ENCODE assay signal across 8 cellular contexts in the genomic region with DNA sequence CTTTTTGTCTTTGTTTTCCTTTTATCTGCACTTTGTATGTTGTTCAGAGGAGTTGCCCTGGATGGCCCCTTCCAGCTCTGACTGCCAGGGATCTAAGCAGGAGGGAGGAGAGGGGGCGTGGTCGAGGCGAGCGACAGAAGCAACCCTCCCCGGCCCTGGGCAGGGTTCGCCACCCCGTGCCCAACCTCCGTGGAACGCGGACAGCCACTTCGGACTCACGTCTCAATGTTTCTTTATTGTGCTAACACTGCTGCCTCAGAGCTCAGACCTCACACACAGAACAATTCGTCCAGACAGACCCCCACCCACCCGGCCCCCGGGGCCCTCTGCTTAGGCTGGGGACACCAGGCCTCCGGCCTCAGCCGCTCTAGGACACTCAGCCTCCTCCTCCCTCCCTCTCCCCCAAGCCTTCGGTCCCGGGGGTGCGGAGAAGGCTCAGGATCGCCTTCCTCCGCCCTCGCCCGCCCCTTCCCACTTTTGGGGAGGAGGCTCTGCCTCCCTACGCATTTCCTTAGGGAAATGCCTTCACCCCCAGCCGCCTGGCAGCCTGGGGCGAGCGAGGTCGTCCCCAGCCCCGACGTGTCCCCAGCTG. TPM values are rescaled to one million over a fixed set of nuclear protein-coding genes. Genes with fewer than 3 reads are reported as not detected.
A peak's percentile ranks its signal among the peaks of the same experiment; 100 is the strongest.
DNase-seq lines count a peak whose midpoint lies in the region; ATAC-seq and TF ChIP-seq lines count a peak whose summit lies in the region.

No MANE protein-coding gene starts in this region.

- H3K9me3 ChIP-seq in MG63 (no peaks in the 10 kb centered on the region), upper lobe of left lung (no peaks in the 10 kb centered on the region)

- H3K27me3 ChIP-seq in MG63 (no peaks in the 10 kb centered on the region), upper lobe of left lung (no peaks in the 10 kb centered on the region)

- no peak for TF ChIP-seq CTCF in upper lobe of left lung (IDR thresholded peaks at IDR 0.05)

- DNase-seq in NCI-H1436 (lab: John Stamatoyannopoulos, UW) = peak; percentile 41
- no peak for DNase-seq in NCI-H1436 treated with DMSO at 0.1 percent for 48 hours (lab: John Stamatoyannopoulos, UW)
- peak; percentile 84 for DNase-seq in MG63
- peak; percentile 43 to 53 for DNase-seq in activated T-cell treated with anti-CD3 and anti-CD28 coated beads, Interleukin-2, amount 50 U/mL, for 48 hours
- peak; percentile 57 for DNase-seq in fibroblast of peridontal ligament (ENCODE audit: extremely low read depth)
- DNase-seq in myocyte (ENCODE audit: low read depth) = peak; percentile 76
- peak; percentile 86 to 90 for DNase-seq in upper lobe of left lung
- DNase-seq in amniotic stem cell (lab: John Stamatoyannopoulos, UW) = no peak

- H3K4me1 ChIP-seq in upper lobe of left lung = peaks cover 14 to 22% (median 19%) of the 10 kb centered on the region in 4 donors

- H3K36me3 ChIP-seq in MG63 (no peaks in the 10 kb centered on the region), upper lobe of left lung (no peaks in the 10 kb centered on the region)

- TF ChIP-seq POLR2A in upper lobe of left lung (IDR thresholded peaks at IDR 0.05) = no peak

- peak; percentile 75 to 84 for ATAC-seq in upper lobe of left lung (ENCODE audit: low FRiP score in 2 of 2)

- H3K4me3 ChIP-seq in MG63 (peak overlapping the region; percentile 61), upper lobe of left lung (peak overlapping the region; percentile 67 to 89 (median 80))

- peak overlapping the region; percentile 94 to 97 (median 96) for H3K27ac ChIP-seq in upper lobe of left lung

- TF ChIP-seq EP300 in upper lobe of left lung (IDR thresholded peaks at IDR 0.05) = no peak

- WGBS in upper lobe of left lung, 2 donors = 0 to 3% methylated on average over 23 to 27 of the region's 31 CpGs

RNA-seq across cellular contexts. Expression of a gene that starts 8.3 kb away (rescaled TPM):
- total RNA-seq in MG63 (2014; rRNA removed; shearing (Covaris generic); ENCODE audit: low replicate concordance) = not detected in 2 replicates
- total RNA-seq in myocyte (not detected in 2 replicates), upper lobe of left lung (under 1 TPM in 1 of 6 donors, not detected in 5; 0.34 TPM)
- polyA plus RNA-seq in myocyte (2012) = not detected

RNA-seq across cellular contexts. Expression of a gene that starts 27.5 kb away (rescaled TPM):
- total RNA-seq in MG63 (2014; rRNA removed; shearing (Covaris generic); ENCODE audit: low replicate concordance) = not detected in 2 replicates
- total RNA-seq in myocyte (0.05 TPM in 2 replicates), upper lobe of left lung (10 to 100 TPM in 5 of 6 donors, 1 to 10 TPM in 1; 4.1 to 50.3 (median 27.6) TPM)
- 0.21 TPM for polyA plus RNA-seq in myocyte (2012)

RNA-seq across cellular contexts. Expression of a gene that starts 45.8 kb away (rescaled TPM):
- 0.10 and 0.39 TPM in 2 replicates for total RNA-seq in MG63 (2014; rRNA removed; shearing (Covaris generic); ENCODE audit: low replicate concordance)
- total RNA-seq in myocyte = not detected in 2 replicates
- 0.47 TPM for polyA plus RNA-seq in myocyte (2012)
- total RNA-seq in upper lobe of left lung = 10 to 100 TPM in 2 of 6 donors, 1 to 10 TPM in 4; 1.2 to 34.6 (median 9.0) TPM

RNA-seq across cellular contexts. Expression of a gene that starts 52.0 kb away (rescaled TPM):
- total RNA-seq in MG63 (2014; rRNA removed; shearing (Covaris generic); ENCODE audit: low replicate concordance) = not detected in 2 replicates
- not detected in 2 replicates for total RNA-seq in myocyte
- polyA plus RNA-seq in myocyte (2012) = 0.06 TPM
- 1 to 10 TPM; 1.8 to 5.2 (median 3.0) TPM for total RNA-seq in upper lobe of left lung

Comparison
In these comparisons a context has a peak if more than half of its experiments do, and no peak if none do; other contexts are left out.
1. DNase-seq: peak in NCI-H1436 (single experiment), MG63 (single experiment), activated T-cell treated with anti-CD3 and anti-CD28 coated beads, Interleukin-2, amount 50 U/mL, for 48 hours (2 of 2), fibroblast of peridontal ligament (single experiment), myocyte (single experiment) and upper lobe of left lung (2 of 2); none in NCI-H1436 treated with DMSO at 0.1 percent for 48 hours (single experiment) and amniotic stem cell (single experiment).